Comparison of ENCODE assay signal across 13 cellular contexts in the genomic region with DNA sequence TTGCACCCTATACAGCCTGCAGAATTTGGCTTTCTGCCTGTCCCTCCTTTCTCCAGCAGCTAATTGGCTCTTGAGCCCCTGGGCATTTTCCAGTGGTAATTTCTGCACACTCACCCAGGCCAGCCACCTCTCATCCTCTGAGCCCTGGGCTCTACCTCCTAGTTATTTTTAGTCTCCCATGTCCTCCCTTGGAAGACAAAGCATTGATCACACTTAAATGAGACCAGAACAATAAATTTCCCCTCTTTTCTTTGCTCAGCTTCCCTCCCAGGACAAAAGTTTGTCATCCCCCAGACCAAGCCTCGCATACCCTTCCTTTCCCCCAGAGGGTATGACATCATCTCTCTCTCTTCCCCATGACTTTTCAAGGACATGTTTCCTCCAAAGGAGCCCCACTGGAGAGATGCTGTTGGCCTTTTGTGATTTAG. TPM values are rescaled to one million over a fixed set of nuclear protein-coding genes. Genes with fewer than 3 reads are reported as not detected.
DNase-seq lines count a peak whose midpoint lies in the region.
"Had no signal": no experiment of that assay in that cellular context is flagged by ENCODE, and none has a peak within 500 bp of the region (broad histone marks: within the 10 kb centered on the region; RNA-seq: fewer than 3 reads in every experiment).

No MANE protein-coding gene starts in this region.

- DNase-seq in COR-L47 (lab: John Stamatoyannopoulos, UW) (peak; percentile 35), HAP-1 (ENCODE audit: low spot score in 2 of 2) (peak; percentile 86 to 87), RPMI7951 (ENCODE audit: low read depth) (peak; percentile 34), globus pallidus (ENCODE audit: low spot score) (no peak), medulla oblongata (ENCODE audit: extremely low spot score) (no peak)
- DNase-seq in activated CD8-positive, alpha-beta memory T cell treated with anti-CD3 and anti-CD28 coated beads, Interleukin-2, amount 50 U/mL, for 48 hours = no peak
- DNase-seq: activated CD4-positive, alpha-beta T cell treated with anti-CD3 and anti-CD28 coated beads, Interleukin-2, amount 10 ng/mL, durations not matched to agents 7 days and 5 days; aorta; GM23248; Karpas-422; PC-9; stimulated activated CD4-positive, alpha-beta T cell treated with anti-CD3 and anti-CD28 coated beads, Interleukin-4, amount 100 ng/mL, for 24 hours had no signal

- H3K9me3 ChIP-seq in HAP-1 (no peaks in the 10 kb centered on the region), iPS-20b (ENCODE audit: insufficient read depth, low read depth, low read length) (no peaks in the 10 kb centered on the region)

- no peak overlapping the region for H3K4me3 ChIP-seq in HAP-1
- no peak overlapping the region; the same call in 1 of the 2 replicates for H3K4me3 ChIP-seq in iPS-20b (ENCODE audit: low read length)
- H3K4me3 ChIP-seq: GM23248, PC-9 had no signal

- H3K36me3 ChIP-seq in HAP-1 (replicated peaks) (no peaks in the 10 kb centered on the region), iPS-20b (ENCODE audit: insufficient read depth, low read depth, low read length) (peaks cover 11% of the 10 kb centered on the region; the same call in 1 of the 2 replicates)

- peak overlapping the region; percentile 61; the same call in 1 of the 2 replicates for H3K9ac ChIP-seq in iPS-20b (ENCODE audit: low read depth, low read length)
- H3K9ac ChIP-seq: GM23248 had no signal

- H3K4me1 ChIP-seq in HAP-1 (peaks cover 36% of the 10 kb centered on the region), iPS-20b (ENCODE audit: insufficient read depth, low read length) (peaks cover 33% of the 10 kb centered on the region)

- H3K27ac ChIP-seq in iPS-20b (ENCODE audit: low read length) = peak overlapping the region; percentile 23
- H3K27ac ChIP-seq: GM23248, PC-9 had no signal

- H3K27me3 ChIP-seq in HAP-1 (ENCODE audit: low read depth) (peaks cover 17% of the 10 kb centered on the region), iPS-20b (ENCODE audit: insufficient read depth, low read length) (no peaks in the 10 kb centered on the region)

- in situ Hi-C loops in HAP-1 (cut with MboI; ENCODE audit: low sequenced_read_pairs) = no loop called here

RNA-seq across cellular contexts. Expression of a gene that starts 38.1 kb away (rescaled TPM):
- 12.5 and 18.4 TPM in 2 replicates for total RNA-seq in RPMI7951 (2014; rRNA removed; shearing (Covaris generic))

RNA-seq across cellular contexts. Expression of a gene that starts 38.2 kb away (rescaled TPM):
- 0.24 and 0.29 TPM in 2 replicates for total RNA-seq in RPMI7951 (2014; rRNA removed; shearing (Covaris generic))
- total RNA-seq: PC-9 had no signal

RNA-seq across cellular contexts. Expression of a gene that starts 46.1 kb away (rescaled TPM):
- 128 and 151 TPM in 2 replicates for total RNA-seq in RPMI7951 (2014; rRNA removed; shearing (Covaris generic))

Comparison
In these comparisons a context has a peak if more than half of its experiments do, and no peak if none do; other contexts are left out.
1. DNase-seq: peak in COR-L47 (single experiment), HAP-1 (2 of 2) and RPMI7951 (single experiment); none in globus pallidus (single experiment), medulla oblongata (single experiment) and activated CD8-positive, alpha-beta memory T cell treated with anti-CD3 and anti-CD28 coated beads, Interleukin-2, amount 50 U/mL, for 48 hours (single experiment).